8 cellular contexts compared by ENCODE assay signal in genomic region chr10:99619090-99619800, GRCh38.
DNase-seq lines count a peak whose midpoint lies in the region; ATAC-seq and TF ChIP-seq lines count a peak whose summit lies in the region.

No MANE protein-coding gene starts in this region.

- TF ChIP-seq CTCF in GM13977 (IDR thresholded peaks at IDR 0.05; ENCODE audit: extremely low read depth, insufficient read depth, missing control alignments): no peak

- in situ Hi-C loops in GM13977 (cut with MboI; ENCODE audit: low pct_unique_long_range_greater_than_20kb, low sequenced_read_pairs, unreplicated experiment): loop anchor here (10.0 kb wide), 1 partner anchor 54 kb away; no protein-coding TSS in a partner anchor

- DNase-seq in GM13977 (ENCODE audit: low spot score) (peak; percentile 45), NOMO-1 treated with dmso at 0.1 percent for 144 hours (lab: John Stamatoyannopoulos, UW; ENCODE audit: unreplicated experiment) (peak; percentile 65), NCI-H146 (lab: John Stamatoyannopoulos, UW) (no peak), NCI-H345 treated with DMSO at 0.1 percent for 48 hours (lab: John Stamatoyannopoulos, UW; ENCODE audit: unreplicated experiment) (no peak)

- ATAC-seq in HG03025 (IDR thresholded peaks at IDR 0.05; ENCODE audit: low FRiP score, unreplicated experiment) (no peak), GM18519 (IDR thresholded peaks at IDR 0.05; ENCODE audit: low FRiP score, unreplicated experiment) (no peak)

- peaks cover 44% of the 10 kb centered on the region for H3K4me1 ChIP-seq in muscle layer of colon (ENCODE audit: insufficient read depth, low read length)

- H3K9me3 ChIP-seq in muscle layer of colon (ENCODE audit: low read length): no peaks in the 10 kb centered on the region

- peaks cover 1% of the 10 kb centered on the region for H3K36me3 ChIP-seq in muscle layer of colon (ENCODE audit: insufficient read depth, low read length)

- no peaks in the 10 kb centered on the region for H3K27me3 ChIP-seq in muscle layer of colon (ENCODE audit: control insufficient read depth in 1 of 2, insufficient read depth in 2 of 2, low read length in 2 of 2)

- H3K4me3 ChIP-seq in muscle layer of colon (ENCODE audit: low read depth in 1 of 2, low read length in 2 of 2): peak overlapping the region; percentile 92 to 93

- H3K27ac ChIP-seq in cingulate gyrus (ENCODE audit: low read depth, low read length) (peak overlapping the region; percentile 39), muscle layer of colon (ENCODE audit: low read depth, low read length) (peak overlapping the region; percentile 72)

- H3K9ac ChIP-seq in muscle layer of colon (ENCODE audit: low read length): peak overlapping the region; percentile 95

Comparison
In these comparisons a context has a peak if more than half of its experiments do, and no peak if none do; other contexts are left out.
1. DNase-seq: peak in GM13977 (single experiment) and NOMO-1 treated with dmso at 0.1 percent for 144 hours (single experiment); none in NCI-H146 (single experiment) and NCI-H345 treated with DMSO at 0.1 percent for 48 hours (single experiment).